In the genomic region with DNA sequence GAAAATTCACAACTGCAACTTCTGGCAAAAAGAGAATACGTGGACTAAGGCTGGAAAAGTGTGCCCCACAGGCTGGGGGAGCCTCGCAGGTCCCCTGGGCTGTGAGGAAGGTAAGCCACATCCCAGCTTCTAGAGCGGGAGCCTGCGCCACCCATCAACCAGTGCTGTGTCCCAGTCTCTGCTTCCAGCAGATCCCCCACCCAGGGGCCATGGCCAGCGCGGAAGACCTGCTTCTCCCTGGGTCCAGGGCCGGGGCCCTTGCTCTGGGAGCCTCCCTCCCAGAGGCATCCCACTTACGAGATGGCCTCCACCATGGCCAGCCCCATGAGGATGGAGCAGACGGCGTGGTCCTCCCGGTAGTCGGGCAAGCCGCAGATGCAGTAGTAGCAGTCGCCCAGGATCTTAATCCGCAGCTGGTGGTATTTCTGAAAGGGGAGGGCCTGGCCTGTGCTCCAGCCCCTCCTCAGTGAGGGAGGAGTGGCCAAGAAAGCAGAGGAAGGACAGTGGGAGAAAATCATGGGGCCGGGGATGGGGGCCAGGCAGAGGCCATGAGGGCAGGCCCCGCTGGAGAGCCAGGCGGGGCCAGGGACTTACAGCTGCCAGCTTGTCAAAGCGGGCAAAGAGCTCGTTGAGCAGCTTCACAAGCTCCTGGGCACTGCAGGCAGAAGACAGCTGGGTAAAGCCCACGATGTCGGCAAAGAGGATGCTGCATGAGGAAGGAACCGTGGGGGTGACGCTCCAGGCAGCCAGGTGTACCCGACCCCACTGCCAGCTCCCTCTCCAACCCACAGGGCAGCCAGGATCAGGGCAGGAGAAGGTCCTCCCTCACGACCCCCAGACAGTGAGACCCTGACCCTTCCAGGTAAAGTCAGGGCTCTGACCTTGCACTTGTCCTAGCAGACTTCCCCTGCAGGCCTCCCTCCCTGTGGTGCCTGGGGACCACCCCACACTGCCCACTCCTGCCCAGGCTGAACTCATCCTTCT, we compare ENCODE assay signal across 2 cellular contexts.
TF ChIP-seq lines count a peak whose summit lies in the region.

No MANE protein-coding gene starts in this region.

TF ChIP-seq in WTC11, 78 proteins besides CTCF, POLR2A, EP300 and RAD21 (continued from another document):
- TF ChIP-seq, protein P1, sequence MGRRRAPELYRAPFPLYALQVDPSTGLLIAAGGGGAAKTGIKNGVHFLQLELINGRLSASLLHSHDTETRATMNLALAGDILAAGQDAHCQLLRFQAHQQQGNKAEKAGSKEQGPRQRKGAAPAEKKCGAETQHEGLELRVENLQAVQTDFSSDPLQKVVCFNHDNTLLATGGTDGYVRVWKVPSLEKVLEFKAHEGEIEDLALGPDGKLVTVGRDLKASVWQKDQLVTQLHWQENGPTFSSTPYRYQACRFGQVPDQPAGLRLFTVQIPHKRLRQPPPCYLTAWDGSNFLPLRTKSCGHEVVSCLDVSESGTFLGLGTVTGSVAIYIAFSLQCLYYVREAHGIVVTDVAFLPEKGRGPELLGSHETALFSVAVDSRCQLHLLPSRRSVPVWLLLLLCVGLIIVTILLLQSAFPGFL (CRISPR knock-in tag; IDR thresholded peaks at IDR 0.05; ENCODE audit: borderline replicate concordance), result no peak
- TF ChIP-seq RORB (CRISPR knock-in tag; IDR thresholded peaks at IDR 0.05) (no peak), HMGXB4 (CRISPR knock-in tag; IDR thresholded peaks at IDR 0.05) (no peak)

TF ChIP-seq in HepG2, 621 proteins besides CTCF, POLR2A, EP300 and RAD21:
- TF ChIP-seq SMYD3 (CRISPR knock-in tag; IDR thresholded peaks at IDR 0.05), result no peak
- TF ChIP-seq ZNF556 (CRISPR knock-in tag; IDR thresholded peaks at IDR 0.05; ENCODE audit: borderline replicate concordance), result 0 out of 2 replicates have a peak, but pooled peaks have one; percentile 30
